In genomic region chr6:87731818-87732661, GRCh38 we compare ENCODE assay signal across 8 cellular contexts. TPM values are rescaled to one million over a fixed set of nuclear protein-coding genes. Genes with fewer than 3 reads are reported as not detected.
DNase-seq lines count a peak whose midpoint lies in the region; ATAC-seq and TF ChIP-seq lines count a peak whose summit lies in the region.

No MANE protein-coding gene starts in this region.

- intact Hi-C loops in breast epithelium (cut with DNase I; ENCODE audit: low total_unique reads) (no loop called here), left colon (cut with DNase I, micrococcal nuclease) (no loop called here)

- H3K27ac ChIP-seq in breast epithelium (peak overlapping the region; percentile 79 to 85), subcutaneous abdominal adipose tissue (ENCODE audit: low read depth, low read length) (peak overlapping the region; percentile 62)

- H3K4me1 ChIP-seq in breast epithelium, result no peaks in the 10 kb centered on the region
- H3K4me1 ChIP-seq in subcutaneous abdominal adipose tissue (ENCODE audit: control insufficient read depth in 5 of 5, insufficient read depth in 5 of 5, low read length in 5 of 5), result peaks cover 6 to 25% (median 16%) of the 10 kb centered on the region in 5 donors

- no peak for TF ChIP-seq POLR2A in breast epithelium (IDR thresholded peaks at IDR 0.05)

- no peak overlapping the region for H3K4me3 ChIP-seq in breast epithelium
- H3K4me3 ChIP-seq in subcutaneous abdominal adipose tissue (ENCODE audit: low read depth in 1 of 5, low read length in 5 of 5), result no peak overlapping the region

- DNase-seq in ELR (ENCODE audit: low read depth) (peak; percentile 89), KG1 (lab: John Stamatoyannopoulos, UW) (peak; percentile 71), SIG-M5 treated with dmso at 0.1 percent for 504 hours (lab: John Stamatoyannopoulos, UW; ENCODE audit: unreplicated experiment) (peak; percentile 99), breast epithelium (ENCODE audit: low spot score in 2 of 2) (peak; percentile 93 to 97), left colon (peak; percentile 92 to 94), HEK293T (ENCODE audit: extremely low spot score) (no peak)

- peak; percentile 73 for ATAC-seq in GM21723 (IDR thresholded peaks at IDR 0.05; ENCODE audit: unreplicated experiment)
- peak; percentile 89 for ATAC-seq in left colon

- no peaks in the 10 kb centered on the region for H3K27me3 ChIP-seq in breast epithelium
- H3K27me3 ChIP-seq in subcutaneous abdominal adipose tissue (ENCODE audit: control insufficient read depth in 5 of 5, insufficient read depth in 4 of 5, low read length in 5 of 5), result no peaks in the 10 kb centered on the region

- TF ChIP-seq CTCF in breast epithelium (IDR thresholded peaks at IDR 0.05), result no peak

- H3K9ac ChIP-seq in subcutaneous abdominal adipose tissue (ENCODE audit: low read length in 5 of 5), result no peak overlapping the region

- H3K36me3 ChIP-seq in breast epithelium, result no peaks in the 10 kb centered on the region
- no peaks in the 10 kb centered on the region for H3K36me3 ChIP-seq in subcutaneous abdominal adipose tissue (ENCODE audit: control insufficient read depth in 5 of 5, insufficient read depth in 5 of 5, low read length in 5 of 5)

- CTCF ChIA-PET in HEK293T (lab: Yijun Ruan, JAX), result no interaction called here

- H3K9me3 ChIP-seq in breast epithelium (no peaks in the 10 kb centered on the region), subcutaneous abdominal adipose tissue (ENCODE audit: control insufficient read depth in 5 of 5, low read length in 5 of 5) (no peaks in the 10 kb centered on the region)

- POLR2A ChIA-PET in HEK293T (lab: Yijun Ruan, JAX), result no interaction called here

TF ChIP-seq in HEK293T, 16 proteins besides CTCF, POLR2A, EP300 and RAD21:
- TF ChIP-seq FOXK2 (IDR thresholded peaks at IDR 0.05) (no peak), ZNF384 (IDR thresholded peaks at IDR 0.05) (no peak), PKNOX1 (IDR thresholded peaks at IDR 0.05) (no peak), LEF1 (IDR thresholded peaks at IDR 0.05; ENCODE audit: borderline replicate concordance) (no peak), TARDBP (IDR thresholded peaks at IDR 0.05) (no peak), ARNT (IDR thresholded peaks at IDR 0.05) (no peak), L3MBTL2 (conservative IDR thresholded peaks at IDR 0.05) (no peak), ELF4 (IDR thresholded peaks at IDR 0.05) (no peak), SUZ12 (IDR thresholded peaks at IDR 0.05) (no peak), NFRKB (IDR thresholded peaks at IDR 0.05) (no peak)

RNA-seq across cellular contexts. Expression of gene AKIRIN2, which starts 30.0 kb away (rescaled TPM):
- total RNA-seq in breast epithelium, result 10 to 100 TPM; 18.4 to 30.6 (median 22.8) TPM
- total RNA-seq in left colon, result 10 to 100 TPM; 30.4 to 40.9 TPM
